ENCODE assay signal across 15 cellular contexts in genomic region chr7:46557295-46557711, GRCh38.
A peak's percentile ranks its signal among the peaks of the same experiment; 100 is the strongest.
DNase-seq lines count a peak whose midpoint lies in the region; ATAC-seq, FAIRE-seq and TF ChIP-seq lines count a peak whose summit lies in the region.
"Had no signal": no experiment of that assay in that cellular context is flagged by ENCODE, and none has a peak within 500 bp of the region (broad histone marks: within the 10 kb centered on the region; RNA-seq: fewer than 3 reads in every experiment).

No MANE protein-coding gene starts in this region.

- H4K5ac ChIP-seq in IMR-90 (ENCODE audit: low read depth, low read length): peak overlapping the region; percentile 39

- H2BK120ac ChIP-seq in IMR-90 (ENCODE audit: low read depth, low read length) (peak overlapping the region; percentile 63; the same call in 1 of the 2 replicates), trophoblast cell (ENCODE audit: insufficient read depth, low read length, poor library complexity) (no peak overlapping the region)

- dilution Hi-C loops in IMR-90 (cut with HindIII; ENCODE audit: low sequenced_read_pairs, unreplicated experiment) (no loop called here), endothelial cell of umbilical vein (cut with MboI; ENCODE audit: extremely low pct_ligation_motif_present, low sequenced_read_pairs) (no loop called here)

- peak overlapping the region; percentile 78 to 99 (median 83) for H3K27ac Mint-ChIP-seq in nephron
- H3K27ac Mint-ChIP-seq: activated CD4-positive, alpha-beta T cell treated with anti-CD3 and anti-CD28 coated beads, Interleukin-2, amount 10 ng/mL, durations not matched to agents 7 days and 5 days; activated T-helper 2 cell treated with anti-CD3 and anti-CD28 coated beads, Interferon-gamma antibody, Interleukin-2, Interleukin-4, amounts not matched to agents 10 μg/mL and 5 μg/mL and 100 μg/mL, durations not matched to agents 14 hours and 24 hours and 36 hours had no signal

- H3K9me1 ChIP-seq in IMR-90 (ENCODE audit: insufficient read depth, low read length): peaks cover 7% of the 10 kb centered on the region; the same call in 1 of the 2 replicates
- no peaks in the 10 kb centered on the region for H3K9me1 ChIP-seq in endothelial cell of umbilical vein (replicated peaks; ENCODE audit: control insufficient read depth, extremely low read depth, insufficient read depth, low read length)

- peak overlapping the region in 1 of 2 experiments; percentile 48; a peak in 2 of 4 replicates for H4K8ac ChIP-seq in IMR-90 (ENCODE audit: low read depth in 2 of 2, low read length in 2 of 2)
- no peak overlapping the region for H4K8ac ChIP-seq in trophoblast cell (ENCODE audit: low read depth, low read length)

- no peak for FAIRE-seq in A549 (lab: Jason Lieb, UNC)
- no peak for FAIRE-seq in endothelial cell of umbilical vein (lab: Jason Lieb, UNC)
- no peak for FAIRE-seq in GM19239 (lab: Jason Lieb, UNC)
- FAIRE-seq: bronchial epithelial cell, GM18507 had no signal

- TF ChIP-seq POLR2A in A549 (IDR thresholded peaks at IDR 0.05; ENCODE audit: low read length): no peak
- no peak for TF ChIP-seq POLR2A in IMR-90 (IDR thresholded peaks at IDR 0.05; ENCODE audit: low read depth, low read length)
- no peak for TF ChIP-seq POLR2A in endothelial cell of umbilical vein (IDR thresholded peaks at IDR 0.05; ENCODE audit: low read depth, low read length)

- H4K91ac ChIP-seq in IMR-90 (ENCODE audit: insufficient read depth, low read depth, low read length) (peak overlapping the region; percentile 50), trophoblast cell (ENCODE audit: low read depth, low read length) (no peak overlapping the region)

- peak overlapping the region; percentile 71 for H2BK20ac ChIP-seq in IMR-90 (ENCODE audit: low read depth, low read length)

- H4K20me1 ChIP-seq in IMR-90 (ENCODE audit: insufficient read depth, low read length): no peaks in the 10 kb centered on the region
- no peaks in the 10 kb centered on the region for H4K20me1 ChIP-seq in endothelial cell of umbilical vein (replicated peaks; ENCODE audit: control insufficient read depth, extremely low read depth, insufficient read depth, low read length)

- H2AFZ ChIP-seq in IMR-90 (replicated peaks; ENCODE audit: low read length, poor library complexity) (peak overlapping the region; percentile 77), endothelial cell of umbilical vein (ENCODE audit: low read depth, low read length) (peak overlapping the region; percentile 10), trophoblast cell (ENCODE audit: insufficient read depth, low read length, poor library complexity) (no peak overlapping the region)

- BruUV-seq in IMR-90 (replicated peaks; lab: Mats Ljungman, UMichigan): no TSS peak
- no TSS peak for BruUV-seq in endothelial cell of umbilical vein (replicated peaks; lab: Mats Ljungman, UMichigan)

- 0 out of 3 replicates have a peak, but pooled peaks cover 2% of the 10 kb centered on the region for H3K9me3 ChIP-seq in A549
- H3K9me3 ChIP-seq in IMR-90 (ENCODE audit: control insufficient read depth, insufficient read depth, low read length): no peaks in the 10 kb centered on the region
- H3K9me3 ChIP-seq in endothelial cell of umbilical vein (replicated peaks; ENCODE audit: control insufficient read depth, insufficient read depth, low read length): no peaks in the 10 kb centered on the region
- H3K9me3 ChIP-seq in trophoblast cell (ENCODE audit: insufficient read depth, low read depth, low read length): no peaks in the 10 kb centered on the region

- ATAC-seq in A549 (peak in 1 of 2 experiments; percentile 69; a peak in 3 of 6 replicates), IMR-90 (ENCODE audit: low read depth) (no peak)

- peak overlapping the region; percentile 40 for H2AK5ac ChIP-seq in IMR-90 (ENCODE audit: low read depth, low read length)
- H2AK5ac ChIP-seq in trophoblast cell (ENCODE audit: low read length): no peak overlapping the region

- peak overlapping the region; percentile 31 to 59 (median 34) for H3K4me3 Mint-ChIP-seq in nephron
- H3K4me3 Mint-ChIP-seq: activated CD4-positive, alpha-beta T cell treated with anti-CD3 and anti-CD28 coated beads, Interleukin-2, amount 10 ng/mL, durations not matched to agents 7 days and 5 days had no signal

- WGBS in A549 (ENCODE audit: missing lambda C conversion rate): 63% methylated on average over 5 of the region's 5 CpGs
- WGBS in IMR-90 (ENCODE audit: extremely low coverage in 2 of 2, insufficient read length in 1 of 2), 2 experiments: 43% methylated on average over 1 of the region's 5 CpGs; no CpG with 5 or more reads in 1 of the 2 experiments
- no CpG with 5 or more reads among the region's 5 CpGs for WGBS in trophoblast cell (ENCODE audit: extremely low coverage, insufficient coverage, insufficient read length)

- peaks cover 28% of the 10 kb centered on the region for H3K4me1 Mint-ChIP-seq in nephron
- H3K4me1 Mint-ChIP-seq: activated CD4-positive, alpha-beta T cell treated with anti-CD3 and anti-CD28 coated beads, Interleukin-2, amount 10 ng/mL, durations not matched to agents 7 days and 5 days had no signal

- no peak overlapping the region for H2AK9ac ChIP-seq in IMR-90 (replicated peaks; ENCODE audit: low read depth, low read length, poor library complexity)

- H3K18ac ChIP-seq in IMR-90 (ENCODE audit: low read depth, low read length) (peak overlapping the region; percentile 89), trophoblast cell (ENCODE audit: low read length) (no peak overlapping the region)

- in situ Hi-C loops in IMR-90 (cut with MboI; ENCODE audit: low sequenced_read_pairs): no loop called here

- intact Hi-C loops in IMR-90 (cut with micrococcal nuclease): no loop called here
- intact Hi-C loops in endothelial cell of umbilical vein (cut with micrococcal nuclease): no loop called here

- H3K4me1 ChIP-seq in A549: peaks cover 23% of the 10 kb centered on the region
- peaks cover 8% of the 10 kb centered on the region for H3K4me1 ChIP-seq in IMR-90 (ENCODE audit: control insufficient read depth, insufficient read depth, low read length)
- H3K4me1 ChIP-seq in endothelial cell of umbilical vein (ENCODE audit: control insufficient read depth, extremely low read depth, insufficient read depth, low read length): peaks cover 5% of the 10 kb centered on the region
- peaks cover 0 to 2% of the 10 kb centered on the region in 2 experiments for H3K4me1 ChIP-seq in trophoblast cell (ENCODE audit: control insufficient read depth in 1 of 2, insufficient read depth in 2 of 2, low read length in 2 of 2)

- peak overlapping the region; percentile 21 for H2BK15ac ChIP-seq in IMR-90 (ENCODE audit: low read depth, low read length)

- DNase-seq in A549 (ENCODE audit: low read depth in 1 of 2, low spot score in 1 of 2): peak in 1 of 2 experiments; percentile 68
- no peak for DNase-seq in IMR-90
- DNase-seq in endothelial cell of umbilical vein (ENCODE audit: low read depth, low spot score): no peak
- no peak for DNase-seq in activated CD4-positive, CD25-positive, alpha-beta regulatory T cell treated with anti-CD3 and anti-CD28 coated beads, Interleukin-2, amount 50 U/mL, for 72 hours
- DNase-seq in trophoblast cell: no peak
- no peak for DNase-seq in NCI-H1436 (lab: John Stamatoyannopoulos, UW)
- DNase-seq in GM19239 (ENCODE audit: insufficient read length, low spot score): no peak
- DNase-seq: activated CD4-positive, alpha-beta T cell treated with anti-CD3 and anti-CD28 coated beads, Interleukin-2, amount 10 ng/mL, durations not matched to agents 7 days and 5 days; Karpas-422; OCI-M1; T-helper 2 cell had no signal

- H3K4me2 ChIP-seq in A549 (peak overlapping the region; percentile 26), IMR-90 (ENCODE audit: low read depth, low read length) (no peak overlapping the region), endothelial cell of umbilical vein (ENCODE audit: insufficient read depth, low read length) (no peak overlapping the region), trophoblast cell (ENCODE audit: low read length) (no peak overlapping the region)

- H3K9me3 Mint-ChIP-seq in nephron: peaks cover 26% of the 10 kb centered on the region

- H3K9ac ChIP-seq in IMR-90 (ENCODE audit: low read depth, low read length): no peak overlapping the region
- no peak overlapping the region for H3K9ac ChIP-seq in endothelial cell of umbilical vein (replicated peaks; ENCODE audit: extremely low read depth, insufficient read depth, low read length)
- no peak overlapping the region for H3K9ac ChIP-seq in trophoblast cell (ENCODE audit: low read length)

- H3K27ac ChIP-seq in A549 (peak overlapping the region; percentile 39 to 55; a peak in 4 of 6 replicates), IMR-90 (ENCODE audit: insufficient read depth, low read length) (0 out of 2 replicates have a peak overlapping the region, but pooled peaks have one; percentile 18), endothelial cell of umbilical vein (ENCODE audit: insufficient read depth, low read depth, low read length) (no peak overlapping the region), trophoblast cell (ENCODE audit: low read depth, low read length) (no peak overlapping the region)

- no peak overlapping the region for H3K56ac ChIP-seq in IMR-90 (ENCODE audit: extremely low read depth, insufficient read depth, low read length)

- no peaks in the 10 kb centered on the region for H3K79me2 ChIP-seq in endothelial cell of umbilical vein (ENCODE audit: control insufficient read depth, insufficient read depth, low read length)
- no peaks in the 10 kb centered on the region for H3K79me2 ChIP-seq in trophoblast cell (ENCODE audit: control insufficient read depth, insufficient read depth, low read length, poor library complexity)

- H3K36me3 ChIP-seq in IMR-90 (ENCODE audit: control insufficient read depth, insufficient read depth, low read length) (no peaks in the 10 kb centered on the region), endothelial cell of umbilical vein (ENCODE audit: control insufficient read depth in 2 of 2, extremely low read depth in 1 of 2, insufficient read depth in 2 of 2, low read length in 2 of 2) (no peaks in the 10 kb centered on the region), trophoblast cell (ENCODE audit: control insufficient read depth in 1 of 2, insufficient read depth in 2 of 2, low read length in 2 of 2) (no peaks in the 10 kb centered on the region)

- H3K36me3 Mint-ChIP-seq in nephron (ENCODE audit: low read depth): peaks cover 3% of the 10 kb centered on the region

- TF ChIP-seq EP300 in A549 (IDR thresholded peaks at IDR 0.05): no peak

- H2BK5ac ChIP-seq in IMR-90 (ENCODE audit: low read depth, low read length, poor library complexity, severe bottlenecking): no peak overlapping the region
- H2BK5ac ChIP-seq in trophoblast cell (ENCODE audit: low read depth, low read length, poor library complexity): no peak overlapping the region

- H3K14ac ChIP-seq in IMR-90 (replicated peaks; ENCODE audit: low read depth, low read length) (0 out of 2 replicates have a peak overlapping the region, but pooled peaks have one; percentile 15), trophoblast cell (ENCODE audit: low read length) (no peak overlapping the region)

- no peaks in the 10 kb centered on the region for H3K27me3 Mint-ChIP-seq in nephron (ENCODE audit: low read depth)
- H3K27me3 Mint-ChIP-seq: activated CD4-positive, alpha-beta T cell treated with anti-CD3 and anti-CD28 coated beads, Interleukin-2, amount 10 ng/mL, durations not matched to agents 7 days and 5 days had no signal

- TF ChIP-seq RAD21 in A549 (conservative IDR thresholded peaks at IDR 0.05 in 1 of 2, IDR thresholded peaks at IDR 0.05 in 1 of 2): no peak
- no peak for TF ChIP-seq RAD21 in IMR-90 (IDR thresholded peaks at IDR 0.05; ENCODE audit: low read length)

- H3K4me3 ChIP-seq in A549: no peak overlapping the region
- no peak overlapping the region for H3K4me3 ChIP-seq in IMR-90 (ENCODE audit: insufficient read depth, low read depth, low read length)
- no peak overlapping the region for H3K4me3 ChIP-seq in endothelial cell of umbilical vein (replicated peaks in 1 of 3; ENCODE audit: insufficient read depth in 1 of 3, low read depth in 1 of 3, low read length in 3 of 3)
- no peak overlapping the region for H3K4me3 ChIP-seq in trophoblast cell (ENCODE audit: low read depth, low read length)

- POLR2A ChIA-PET in A549 (lab: Yijun Ruan, JAX): no interaction called here
- POLR2A ChIA-PET in IMR-90 (lab: Charles Lee; ENCODE audit: unreplicated experiment): interaction anchor here (0.5 to 0.6 kb wide), 2 partner anchors 8 to 37 kb away, joined by 3 to 8 read pairs; no protein-coding TSS in a partner anchor
- POLR2A ChIA-PET in endothelial cell of umbilical vein (lab: Charles Lee): no interaction called here

- H3K4ac ChIP-seq in IMR-90 (ENCODE audit: low read depth, low read length) (0 out of 2 replicates have a peak overlapping the region, but pooled peaks have one; percentile 37), trophoblast cell (ENCODE audit: low read depth, low read length) (no peak overlapping the region)

- H3K27me3 ChIP-seq in IMR-90 (ENCODE audit: control insufficient read depth, insufficient read depth, low read length) (no peaks in the 10 kb centered on the region), endothelial cell of umbilical vein (ENCODE audit: control insufficient read depth in 2 of 2, insufficient read depth in 2 of 2, low read length in 2 of 2) (no peaks in the 10 kb centered on the region), trophoblast cell (ENCODE audit: insufficient read depth, low read length) (no peaks in the 10 kb centered on the region)

- H3K23ac ChIP-seq in IMR-90 (ENCODE audit: low read depth, low read length) (no peak overlapping the region), trophoblast cell (ENCODE audit: low read length) (no peak overlapping the region)

- CTCF ChIA-PET in A549 (lab: Yijun Ruan, JAX) (interaction anchor here (1.5 kb wide), 1 partner anchor 634 kb away, joined by 4 read pairs; no protein-coding TSS in a partner anchor), IMR-90 (lab: Yijun Ruan, JAX) (no interaction called here), endothelial cell of umbilical vein (lab: Charles Lee) (interaction anchor here (1.0 kb wide), 2 partner anchors 11 to 18 kb away, joined by 3 to 4 read pairs; no protein-coding TSS in a partner anchor)

- TF ChIP-seq CTCF in A549 (IDR thresholded peaks at IDR 0.05) (no peak), IMR-90 (conservative IDR thresholded peaks at IDR 0.05; ENCODE audit: low read depth, low read length) (no peak), endothelial cell of umbilical vein (IDR thresholded peaks at IDR 0.05; ENCODE audit: extremely low read depth in 1 of 2, insufficient read depth in 1 of 2, low read depth in 1 of 2, low read length in 2 of 2) (no peak), nephron (IDR thresholded peaks at IDR 0.05; ENCODE audit: unreplicated experiment in 3 of 3) (no peak)

- no peak overlapping the region for H2BK12ac ChIP-seq in trophoblast cell (ENCODE audit: low read length)

- no peaks in the 10 kb centered on the region for H3K79me1 ChIP-seq in IMR-90 (ENCODE audit: low read depth in 1 of 2, low read length in 2 of 2)
- H3K79me1 ChIP-seq in trophoblast cell (ENCODE audit: low read length): no peaks in the 10 kb centered on the region

- no peak overlapping the region for H4K12ac ChIP-seq in trophoblast cell (ENCODE audit: low read depth, low read length)

Comparison
In these comparisons a context has a peak if more than half of its experiments do, and no peak if none do; other contexts are left out.
1. H3K27ac ChIP-seq: peak in A549 (2 of 2) and IMR-90 (single experiment); none in endothelial cell of umbilical vein (single experiment) and trophoblast cell (single experiment).